In the genomic region with DNA sequence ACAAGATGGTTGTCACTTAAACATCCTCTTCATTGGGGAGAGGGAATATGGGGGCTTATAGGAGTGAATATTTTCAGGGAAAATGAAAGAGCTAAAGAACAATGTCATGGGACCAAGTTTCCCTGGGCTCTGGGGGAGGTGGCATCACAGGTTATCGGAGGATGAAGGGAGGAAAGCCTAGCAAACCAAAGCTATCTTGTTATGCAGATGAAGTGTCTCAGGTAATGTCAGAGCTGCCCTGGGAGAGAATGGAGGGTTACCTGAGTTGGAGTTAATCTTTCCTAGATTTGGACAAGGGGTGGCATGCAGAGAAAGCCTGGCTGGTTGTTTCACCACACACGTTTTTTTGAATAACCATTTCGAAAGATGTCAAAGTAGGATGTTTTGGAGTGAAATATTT, we compare ENCODE assay signal across 2 cellular contexts.
TF ChIP-seq lines count a peak whose summit lies in the region.

No MANE protein-coding gene starts in this region.

TF ChIP-seq in GM23338, 12 proteins besides CTCF, POLR2A, EP300 and RAD21 (continued from another document):
- TF ChIP-seq, protein P1, sequence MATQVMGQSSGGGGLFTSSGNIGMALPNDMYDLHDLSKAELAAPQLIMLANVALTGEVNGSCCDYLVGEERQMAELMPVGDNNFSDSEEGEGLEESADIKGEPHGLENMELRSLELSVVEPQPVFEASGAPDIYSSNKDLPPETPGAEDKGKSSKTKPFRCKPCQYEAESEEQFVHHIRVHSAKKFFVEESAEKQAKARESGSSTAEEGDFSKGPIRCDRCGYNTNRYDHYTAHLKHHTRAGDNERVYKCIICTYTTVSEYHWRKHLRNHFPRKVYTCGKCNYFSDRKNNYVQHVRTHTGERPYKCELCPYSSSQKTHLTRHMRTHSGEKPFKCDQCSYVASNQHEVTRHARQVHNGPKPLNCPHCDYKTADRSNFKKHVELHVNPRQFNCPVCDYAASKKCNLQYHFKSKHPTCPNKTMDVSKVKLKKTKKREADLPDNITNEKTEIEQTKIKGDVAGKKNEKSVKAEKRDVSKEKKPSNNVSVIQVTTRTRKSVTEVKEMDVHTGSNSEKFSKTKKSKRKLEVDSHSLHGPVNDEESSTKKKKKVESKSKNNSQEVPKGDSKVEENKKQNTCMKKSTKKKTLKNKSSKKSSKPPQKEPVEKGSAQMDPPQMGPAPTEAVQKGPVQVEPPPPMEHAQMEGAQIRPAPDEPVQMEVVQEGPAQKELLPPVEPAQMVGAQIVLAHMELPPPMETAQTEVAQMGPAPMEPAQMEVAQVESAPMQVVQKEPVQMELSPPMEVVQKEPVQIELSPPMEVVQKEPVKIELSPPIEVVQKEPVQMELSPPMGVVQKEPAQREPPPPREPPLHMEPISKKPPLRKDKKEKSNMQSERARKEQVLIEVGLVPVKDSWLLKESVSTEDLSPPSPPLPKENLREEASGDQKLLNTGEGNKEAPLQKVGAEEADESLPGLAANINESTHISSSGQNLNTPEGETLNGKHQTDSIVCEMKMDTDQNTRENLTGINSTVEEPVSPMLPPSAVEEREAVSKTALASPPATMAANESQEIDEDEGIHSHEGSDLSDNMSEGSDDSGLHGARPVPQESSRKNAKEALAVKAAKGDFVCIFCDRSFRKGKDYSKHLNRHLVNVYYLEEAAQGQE (IDR thresholded peaks at IDR 0.05; ENCODE audit: unreplicated experiment), result no peak
- TF ChIP-seq ZNF114 (CRISPR knock-in tag; IDR thresholded peaks at IDR 0.05) (no peak), POLR2AphosphoS5 (IDR thresholded peaks at IDR 0.05; ENCODE audit: low read depth) (no peak), NANOG (IDR thresholded peaks at IDR 0.05; ENCODE audit: borderline replicate concordance) (no peak)

TF ChIP-seq in WTC11, 78 proteins besides CTCF, POLR2A, EP300 and RAD21:
- TF ChIP-seq, protein P2, sequence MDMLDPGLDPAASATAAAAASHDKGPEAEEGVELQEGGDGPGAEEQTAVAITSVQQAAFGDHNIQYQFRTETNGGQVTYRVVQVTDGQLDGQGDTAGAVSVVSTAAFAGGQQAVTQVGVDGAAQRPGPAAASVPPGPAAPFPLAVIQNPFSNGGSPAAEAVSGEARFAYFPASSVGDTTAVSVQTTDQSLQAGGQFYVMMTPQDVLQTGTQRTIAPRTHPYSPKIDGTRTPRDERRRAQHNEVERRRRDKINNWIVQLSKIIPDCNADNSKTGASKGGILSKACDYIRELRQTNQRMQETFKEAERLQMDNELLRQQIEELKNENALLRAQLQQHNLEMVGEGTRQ (CRISPR knock-in tag; IDR thresholded peaks at IDR 0.05), result no peak
